In the genomic region with DNA sequence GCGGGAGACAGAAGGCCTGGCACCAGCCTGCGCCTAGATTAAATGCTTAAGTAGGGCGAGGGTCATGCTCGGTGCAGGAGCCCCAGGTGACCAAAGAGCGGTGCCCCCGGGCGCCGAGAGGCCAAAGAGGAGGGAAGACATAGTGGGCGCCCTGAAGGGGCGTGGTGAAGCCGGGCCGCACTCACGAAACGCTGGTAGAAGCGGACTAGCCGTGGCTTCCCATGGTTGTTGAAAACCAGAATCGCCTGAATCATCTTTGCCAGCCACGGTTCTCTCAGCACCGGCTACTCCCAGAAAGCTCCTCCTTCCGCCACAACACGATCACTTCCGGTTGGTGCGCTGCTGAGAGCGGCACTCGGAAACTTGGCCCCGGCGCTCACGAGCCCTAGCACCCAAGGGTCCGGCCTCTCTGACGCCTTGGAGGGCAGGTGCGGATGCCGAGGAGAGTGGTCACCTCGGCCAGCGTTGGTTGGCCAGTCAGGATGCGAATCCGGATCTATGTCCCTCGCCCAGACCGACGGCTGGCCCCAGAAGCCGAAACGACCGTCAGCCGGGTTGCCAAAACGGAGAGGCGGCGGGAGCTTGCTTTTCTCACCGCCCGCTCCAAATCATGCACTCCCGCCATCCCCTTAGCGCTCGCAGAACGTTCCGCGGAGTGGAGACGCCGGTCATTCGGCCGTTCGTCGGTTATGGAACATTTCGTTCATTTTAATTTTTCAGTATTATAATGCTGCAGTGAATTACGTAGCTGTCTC, we compare ENCODE assay signal across 1 cellular context.
TF ChIP-seq lines count a peak whose summit lies in the region.

Gene AP3S2, minus strand, starts transcription at position 299 of the 755 bp plus-strand sequence. Its CDS starts 45 bp downstream, at position 254.

TF ChIP-seq in HepG2, 621 proteins besides CTCF, POLR2A, EP300 and RAD21 (continued from another document and continues in another):
- TF ChIP-seq, protein P1, sequence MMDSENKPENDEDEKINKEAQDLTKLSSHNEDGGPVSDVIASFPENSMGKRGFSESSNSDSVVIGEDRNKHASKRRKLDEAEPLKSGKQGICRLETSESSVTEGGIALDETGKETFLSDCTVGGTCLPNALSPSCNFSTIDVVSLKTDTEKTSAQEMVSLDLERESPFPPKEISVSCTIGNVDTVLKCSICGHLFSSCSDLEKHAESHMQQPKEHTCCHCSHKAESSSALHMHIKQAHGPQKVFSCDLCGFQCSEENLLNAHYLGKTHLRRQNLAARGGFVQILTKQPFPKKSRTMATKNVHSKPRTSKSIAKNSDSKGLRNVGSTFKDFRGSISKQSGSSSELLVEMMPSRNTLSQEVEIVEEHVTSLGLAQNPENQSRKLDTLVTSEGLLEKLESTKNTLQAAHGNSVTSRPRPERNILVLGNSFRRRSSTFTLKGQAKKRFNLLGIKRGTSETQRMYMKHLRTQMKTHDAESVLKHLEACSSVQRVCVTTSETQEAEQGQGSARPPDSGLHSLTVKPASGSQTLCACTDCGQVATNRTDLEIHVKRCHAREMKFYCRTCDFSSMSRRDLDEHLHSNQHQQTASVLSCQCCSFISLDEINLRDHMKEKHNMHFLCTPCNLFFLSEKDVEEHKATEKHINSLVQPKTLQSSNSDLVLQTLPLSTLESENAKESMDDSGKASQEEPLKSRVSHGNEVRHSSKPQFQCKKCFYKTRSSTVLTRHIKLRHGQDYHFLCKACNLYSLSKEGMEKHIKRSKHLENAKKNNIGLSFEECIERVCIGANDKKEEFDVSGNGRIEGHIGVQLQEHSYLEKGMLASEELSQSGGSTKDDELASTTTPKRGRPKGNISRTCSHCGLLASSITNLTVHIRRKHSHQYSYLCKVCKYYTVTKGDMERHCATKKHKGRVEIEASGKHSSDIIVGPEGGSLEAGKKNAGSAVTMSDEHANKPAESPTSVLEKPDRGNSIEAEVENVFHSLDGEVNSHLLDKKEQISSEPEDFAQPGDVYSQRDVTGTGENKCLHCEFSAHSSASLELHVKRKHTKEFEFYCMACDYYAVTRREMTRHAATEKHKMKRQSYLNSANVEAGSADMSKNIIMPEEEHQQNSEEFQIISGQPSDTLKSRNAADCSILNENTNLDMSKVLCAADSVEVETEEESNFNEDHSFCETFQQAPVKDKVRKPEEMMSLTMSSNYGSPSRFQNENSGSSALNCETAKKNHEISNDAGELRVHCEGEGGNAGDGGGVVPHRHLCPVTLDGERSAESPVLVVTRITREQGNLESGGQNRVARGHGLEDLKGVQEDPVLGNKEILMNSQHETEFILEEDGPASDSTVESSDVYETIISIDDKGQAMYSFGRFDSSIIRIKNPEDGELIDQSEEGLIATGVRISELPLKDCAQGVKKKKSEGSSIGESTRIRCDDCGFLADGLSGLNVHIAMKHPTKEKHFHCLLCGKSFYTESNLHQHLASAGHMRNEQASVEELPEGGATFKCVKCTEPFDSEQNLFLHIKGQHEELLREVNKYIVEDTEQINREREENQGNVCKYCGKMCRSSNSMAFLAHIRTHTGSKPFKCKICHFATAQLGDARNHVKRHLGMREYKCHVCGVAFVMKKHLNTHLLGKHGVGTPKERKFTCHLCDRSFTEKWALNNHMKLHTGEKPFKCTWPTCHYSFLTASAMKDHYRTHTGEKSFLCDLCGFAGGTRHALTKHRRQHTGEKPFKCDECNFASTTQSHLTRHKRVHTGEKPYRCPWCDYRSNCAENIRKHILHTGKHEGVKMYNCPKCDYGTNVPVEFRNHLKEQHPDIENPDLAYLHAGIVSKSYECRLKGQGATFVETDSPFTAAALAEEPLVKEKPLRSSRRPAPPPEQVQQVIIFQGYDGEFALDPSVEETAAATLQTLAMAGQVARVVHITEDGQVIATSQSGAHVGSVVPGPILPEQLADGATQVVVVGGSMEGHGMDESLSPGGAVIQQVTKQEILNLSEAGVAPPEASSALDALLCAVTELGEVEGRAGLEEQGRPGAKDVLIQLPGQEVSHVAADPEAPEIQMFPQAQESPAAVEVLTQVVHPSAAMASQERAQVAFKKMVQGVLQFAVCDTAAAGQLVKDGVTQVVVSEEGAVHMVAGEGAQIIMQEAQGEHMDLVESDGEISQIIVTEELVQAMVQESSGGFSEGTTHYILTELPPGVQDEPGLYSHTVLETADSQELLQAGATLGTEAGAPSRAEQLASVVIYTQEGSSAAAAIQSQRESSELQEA (CRISPR knock-in tag; IDR thresholded peaks at IDR 0.05; ENCODE audit: not compliant biosample characterization), result peak; percentile 36
- TF ChIP-seq, protein P2, sequence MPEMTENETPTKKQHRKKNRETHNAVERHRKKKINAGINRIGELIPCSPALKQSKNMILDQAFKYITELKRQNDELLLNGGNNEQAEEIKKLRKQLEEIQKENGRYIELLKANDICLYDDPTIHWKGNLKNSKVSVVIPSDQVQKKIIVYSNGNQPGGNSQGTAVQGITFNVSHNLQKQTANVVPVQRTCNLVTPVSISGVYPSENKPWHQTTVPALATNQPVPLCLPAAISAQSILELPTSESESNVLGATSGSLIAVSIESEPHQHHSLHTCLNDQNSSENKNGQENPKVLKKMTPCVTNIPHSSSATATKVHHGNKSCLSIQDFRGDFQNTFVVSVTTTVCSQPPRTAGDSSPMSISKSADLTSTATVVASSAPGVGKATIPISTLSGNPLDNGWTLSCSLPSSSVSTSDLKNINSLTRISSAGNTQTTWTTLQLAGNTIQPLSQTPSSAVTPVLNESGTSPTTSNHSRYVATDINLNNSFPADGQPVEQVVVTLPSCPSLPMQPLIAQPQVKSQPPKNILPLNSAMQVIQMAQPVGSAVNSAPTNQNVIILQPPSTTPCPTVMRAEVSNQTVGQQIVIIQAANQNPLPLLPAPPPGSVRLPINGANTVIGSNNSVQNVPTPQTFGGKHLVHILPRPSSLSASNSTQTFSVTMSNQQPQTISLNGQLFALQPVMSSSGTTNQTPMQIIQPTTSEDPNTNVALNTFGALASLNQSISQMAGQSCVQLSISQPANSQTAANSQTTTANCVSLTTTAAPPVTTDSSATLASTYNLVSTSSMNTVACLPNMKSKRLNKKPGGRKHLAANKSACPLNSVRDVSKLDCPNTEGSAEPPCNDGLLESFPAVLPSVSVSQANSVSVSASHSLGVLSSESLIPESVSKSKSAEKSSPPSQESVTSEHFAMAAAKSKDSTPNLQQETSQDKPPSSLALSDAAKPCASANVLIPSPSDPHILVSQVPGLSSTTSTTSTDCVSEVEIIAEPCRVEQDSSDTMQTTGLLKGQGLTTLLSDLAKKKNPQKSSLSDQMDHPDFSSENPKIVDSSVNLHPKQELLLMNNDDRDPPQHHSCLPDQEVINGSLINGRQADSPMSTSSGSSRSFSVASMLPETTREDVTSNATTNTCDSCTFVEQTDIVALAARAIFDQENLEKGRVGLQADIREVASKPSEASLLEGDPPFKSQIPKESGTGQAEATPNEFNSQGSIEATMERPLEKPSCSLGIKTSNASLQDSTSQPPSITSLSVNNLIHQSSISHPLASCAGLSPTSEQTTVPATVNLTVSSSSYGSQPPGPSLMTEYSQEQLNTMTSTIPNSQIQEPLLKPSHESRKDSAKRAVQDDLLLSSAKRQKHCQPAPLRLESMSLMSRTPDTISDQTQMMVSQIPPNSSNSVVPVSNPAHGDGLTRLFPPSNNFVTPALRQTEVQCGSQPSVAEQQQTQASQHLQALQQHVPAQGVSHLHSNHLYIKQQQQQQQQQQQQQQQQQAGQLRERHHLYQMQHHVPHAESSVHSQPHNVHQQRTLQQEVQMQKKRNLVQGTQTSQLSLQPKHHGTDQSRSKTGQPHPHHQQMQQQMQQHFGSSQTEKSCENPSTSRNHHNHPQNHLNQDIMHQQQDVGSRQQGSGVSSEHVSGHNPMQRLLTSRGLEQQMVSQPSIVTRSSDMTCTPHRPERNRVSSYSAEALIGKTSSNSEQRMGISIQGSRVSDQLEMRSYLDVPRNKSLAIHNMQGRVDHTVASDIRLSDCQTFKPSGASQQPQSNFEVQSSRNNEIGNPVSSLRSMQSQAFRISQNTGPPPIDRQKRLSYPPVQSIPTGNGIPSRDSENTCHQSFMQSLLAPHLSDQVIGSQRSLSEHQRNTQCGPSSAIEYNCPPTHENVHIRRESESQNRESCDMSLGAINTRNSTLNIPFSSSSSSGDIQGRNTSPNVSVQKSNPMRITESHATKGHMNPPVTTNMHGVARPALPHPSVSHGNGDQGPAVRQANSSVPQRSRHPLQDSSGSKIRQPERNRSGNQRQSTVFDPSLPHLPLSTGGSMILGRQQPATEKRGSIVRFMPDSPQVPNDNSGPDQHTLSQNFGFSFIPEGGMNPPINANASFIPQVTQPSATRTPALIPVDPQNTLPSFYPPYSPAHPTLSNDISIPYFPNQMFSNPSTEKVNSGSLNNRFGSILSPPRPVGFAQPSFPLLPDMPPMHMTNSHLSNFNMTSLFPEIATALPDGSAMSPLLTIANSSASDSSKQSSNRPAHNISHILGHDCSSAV (CRISPR knock-in tag; IDR thresholded peaks at IDR 0.05; ENCODE audit: borderline replicate concordance), result no peak
- TF ChIP-seq ZBTB8A (CRISPR knock-in tag; IDR thresholded peaks at IDR 0.05; ENCODE audit: borderline replicate concordance, low read depth) (no peak), MIXL1 (CRISPR knock-in tag; IDR thresholded peaks at IDR 0.05) (peak; percentile 74), ZNF383 (CRISPR knock-in tag; IDR thresholded peaks at IDR 0.05; ENCODE audit: borderline replicate concordance) (no peak), ZNF556 (CRISPR knock-in tag; IDR thresholded peaks at IDR 0.05; ENCODE audit: borderline replicate concordance) (peak; percentile 97), ZNF709 (CRISPR knock-in tag; IDR thresholded peaks at IDR 0.05) (peak; percentile 95; the same call in 1 of the 2 replicates), RELA (CRISPR knock-in tag; IDR thresholded peaks at IDR 0.05) (peak; percentile 90), IRF2 (CRISPR knock-in tag; IDR thresholded peaks at IDR 0.05) (peak; percentile 96), ZNF354B (CRISPR knock-in tag; IDR thresholded peaks at IDR 0.05) (no peak), ETV5 (CRISPR knock-in tag; IDR thresholded peaks at IDR 0.05; ENCODE audit: borderline replicate concordance) (peak; percentile 84), MATR3 (CRISPR knock-in tag; IDR thresholded peaks at IDR 0.05) (no peak), REXO4 (CRISPR knock-in tag; IDR thresholded peaks at IDR 0.05; ENCODE audit: borderline replicate concordance) (no peak), SIN3A (IDR thresholded peaks at IDR 0.05; ENCODE audit: borderline replicate concordance, low read depth, low read length) (peak; percentile 93), RBAK (CRISPR knock-in tag; IDR thresholded peaks at IDR 0.05) (peak; percentile 47; the same call in 1 of the 2 replicates), NCOR1 (IDR thresholded peaks at IDR 0.05; ENCODE audit: borderline replicate concordance, low read length) (no peak; the same call in 1 of the 2 replicates), ZSCAN9 (CRISPR knock-in tag; IDR thresholded peaks at IDR 0.05; ENCODE audit: borderline replicate concordance) (peak; percentile 88; the same call in 1 of the 2 replicates), MEIS2 (CRISPR knock-in tag; IDR thresholded peaks at IDR 0.05) (no peak; the same call in 1 of the 2 replicates), HNF4A (CRISPR knock-in tag; IDR thresholded peaks at IDR 0.05) (peak; percentile 52; the same call in 1 of the 2 replicates), PAX8 (CRISPR knock-in tag; IDR thresholded peaks at IDR 0.05; ENCODE audit: borderline replicate concordance) (no peak), SSRP1 (CRISPR knock-in tag; IDR thresholded peaks at IDR 0.05) (peak; percentile 95), SMARCC2 (IDR thresholded peaks at IDR 0.05) (no peak), NFRKB (IDR thresholded peaks at IDR 0.05) (no peak), ZNF660 (CRISPR knock-in tag; IDR thresholded peaks at IDR 0.05; ENCODE audit: borderline replicate concordance, low read depth) (no peak; the same call in 1 of the 2 replicates), ZNF775 (CRISPR knock-in tag; IDR thresholded peaks at IDR 0.05; ENCODE audit: borderline replicate concordance) (no peak), STAG1 (CRISPR knock-in tag; IDR thresholded peaks at IDR 0.05) (peak; percentile 46), NAIF1 (CRISPR knock-in tag; IDR thresholded peaks at IDR 0.05; ENCODE audit: borderline replicate concordance) (peak; percentile 80; the same call in 1 of the 2 replicates), ZNF691 (CRISPR knock-in tag; IDR thresholded peaks at IDR 0.05; ENCODE audit: borderline replicate concordance, low read depth) (peak; percentile 98), NBN (conservative IDR thresholded peaks at IDR 0.05) (no peak), ZFP37 (CRISPR knock-in tag; IDR thresholded peaks at IDR 0.05; ENCODE audit: borderline replicate concordance) (no peak), KMT2B (CRISPR knock-in tag; IDR thresholded peaks at IDR 0.05) (peak; percentile 98), SP5 (CRISPR knock-in tag; IDR thresholded peaks at IDR 0.05; ENCODE audit: borderline replicate concordance, low read depth) (peak; percentile 55), ZNF274 (CRISPR knock-in tag; IDR thresholded peaks at IDR 0.05) (peak; percentile 81; the same call in 1 of the 2 replicates), ATF7-NPFF (CRISPR knock-in tag; IDR thresholded peaks at IDR 0.05; ENCODE audit: low read depth) (peak; percentile 85), CAMTA2 (CRISPR knock-in tag; IDR thresholded peaks at IDR 0.05; ENCODE audit: borderline replicate concordance) (no peak), PBX2 (CRISPR knock-in tag; IDR thresholded peaks at IDR 0.05) (no peak)
- TF ChIP-seq, protein P3, sequence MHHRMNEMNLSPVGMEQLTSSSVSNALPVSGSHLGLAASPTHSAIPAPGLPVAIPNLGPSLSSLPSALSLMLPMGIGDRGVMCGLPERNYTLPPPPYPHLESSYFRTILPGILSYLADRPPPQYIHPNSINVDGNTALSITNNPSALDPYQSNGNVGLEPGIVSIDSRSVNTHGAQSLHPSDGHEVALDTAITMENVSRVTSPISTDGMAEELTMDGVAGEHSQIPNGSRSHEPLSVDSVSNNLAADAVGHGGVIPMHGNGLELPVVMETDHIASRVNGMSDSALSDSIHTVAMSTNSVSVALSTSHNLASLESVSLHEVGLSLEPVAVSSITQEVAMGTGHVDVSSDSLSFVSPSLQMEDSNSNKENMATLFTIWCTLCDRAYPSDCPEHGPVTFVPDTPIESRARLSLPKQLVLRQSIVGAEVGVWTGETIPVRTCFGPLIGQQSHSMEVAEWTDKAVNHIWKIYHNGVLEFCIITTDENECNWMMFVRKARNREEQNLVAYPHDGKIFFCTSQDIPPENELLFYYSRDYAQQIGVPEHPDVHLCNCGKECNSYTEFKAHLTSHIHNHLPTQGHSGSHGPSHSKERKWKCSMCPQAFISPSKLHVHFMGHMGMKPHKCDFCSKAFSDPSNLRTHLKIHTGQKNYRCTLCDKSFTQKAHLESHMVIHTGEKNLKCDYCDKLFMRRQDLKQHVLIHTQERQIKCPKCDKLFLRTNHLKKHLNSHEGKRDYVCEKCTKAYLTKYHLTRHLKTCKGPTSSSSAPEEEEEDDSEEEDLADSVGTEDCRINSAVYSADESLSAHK (CRISPR knock-in tag; IDR thresholded peaks at IDR 0.05; ENCODE audit: borderline replicate concordance), result no peak
